ENCODE assay signal across 17 cellular contexts in the genomic region with DNA sequence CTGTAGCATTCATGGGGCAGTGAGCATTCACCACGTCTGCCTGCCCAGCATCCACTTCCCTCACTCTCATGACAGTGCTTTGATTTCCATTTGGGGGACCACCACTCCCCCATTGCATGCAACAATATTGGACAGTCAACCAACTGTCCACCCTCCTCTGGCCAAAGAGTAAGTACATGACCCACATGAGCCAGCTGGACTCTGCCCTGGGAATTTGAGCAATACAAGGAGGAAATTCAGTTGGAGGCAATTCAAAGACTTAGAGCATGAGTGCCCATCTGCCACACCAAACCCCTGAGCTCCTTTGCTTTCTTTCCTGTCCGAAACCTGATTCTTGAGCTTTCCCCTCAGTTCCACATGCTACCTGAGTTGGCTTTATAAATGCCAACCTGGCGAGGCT. TPM values are rescaled to one million over a fixed set of nuclear protein-coding genes. Genes with fewer than 3 reads are reported as not detected.
A peak's percentile ranks its signal among the peaks of the same experiment; 100 is the strongest.
DNase-seq lines count a peak whose midpoint lies in the region; ATAC-seq and TF ChIP-seq lines count a peak whose summit lies in the region.
"Had no signal": no experiment of that assay in that cellular context is flagged by ENCODE, and none has a peak within 500 bp of the region (broad histone marks: within the 10 kb centered on the region; RNA-seq: fewer than 3 reads in every experiment).

No MANE protein-coding gene starts in this region.

- H3K27me3 ChIP-seq in GM23338 (ENCODE audit: insufficient read depth) (no peaks in the 10 kb centered on the region), hepatocyte (peaks cover 4% of the 10 kb centered on the region), right lobe of liver (no peaks in the 10 kb centered on the region)
- H3K27me3 ChIP-seq: BLaER1 had no signal

- DNase-seq in GM23338 (ENCODE audit: low spot score) (no peak), NCI-H69 (lab: John Stamatoyannopoulos, UW) (peak; percentile 2), hepatocyte (ENCODE audit: low spot score) (peak; percentile 2), right lobe of liver (peak; percentile 42 to 69 (median 58)), UCSD-AML1 (lab: John Stamatoyannopoulos, UW; ENCODE audit: unreplicated experiment) (no peak), anterior cingulate cortex (lab: John Stamatoyannopoulos, UW) (no peak)
- DNase-seq: CD4-positive, alpha-beta memory T cell; DMS53; DND-41; EL; GOT3; HFFc6; KG1 had no signal

- no peak overlapping the region for H2AFZ ChIP-seq in GM23338
- no peak overlapping the region for H2AFZ ChIP-seq in hepatocyte

- peaks cover 8% of the 10 kb centered on the region for H3K27me3 Mint-ChIP-seq in GM23338 (ENCODE audit: insufficient read depth, low read depth, poor library complexity)
- H3K27me3 Mint-ChIP-seq: CD4-positive, alpha-beta memory T cell had no signal

- WGBS in hepatocyte (ENCODE audit: low lambda C conversion rate, missing lambda C conversion rate): 82% methylated on average over 3 of the region's 3 CpGs
- WGBS in right lobe of liver (ENCODE audit: insufficient coverage, low coverage, low lambda C conversion rate, missing lambda C conversion rate): 56% methylated on average over 3 of the region's 3 CpGs

- no peaks in the 10 kb centered on the region for H3F3A ChIP-seq in GM23338 (replicated peaks; ENCODE audit: low read depth)

- H3K79me2 ChIP-seq in GM23338 (replicated peaks; ENCODE audit: insufficient read depth) (no peaks in the 10 kb centered on the region), hepatocyte (no peaks in the 10 kb centered on the region)

- H3K9me2 ChIP-seq in GM23338 (ENCODE audit: insufficient read depth) (no peaks in the 10 kb centered on the region), hepatocyte (replicated peaks; ENCODE audit: insufficient read depth) (no peaks in the 10 kb centered on the region)

- no peak overlapping the region for H3K4me3 Mint-ChIP-seq in GM23338
- H3K4me3 Mint-ChIP-seq: CD14-positive monocyte; CD4-positive, alpha-beta memory T cell; HFFc6 had no signal

- H3K36me3 Mint-ChIP-seq in GM23338 (ENCODE audit: low read depth): no peaks in the 10 kb centered on the region
- H3K36me3 Mint-ChIP-seq: CD14-positive monocyte; CD4-positive, alpha-beta memory T cell had no signal

- H3K4me1 Mint-ChIP-seq in GM23338: no peaks in the 10 kb centered on the region; the same call in 2 of the 3 replicates
- H3K4me1 Mint-ChIP-seq: CD4-positive, alpha-beta memory T cell had no signal

- intact Hi-C loops in right lobe of liver (cut with DNase I): no loop called here

- no peak for TF ChIP-seq POLR2A in right lobe of liver (IDR thresholded peaks at IDR 0.05)

- no peak overlapping the region for H3K4me3 ChIP-seq in GM23338
- no peak overlapping the region for H3K4me3 ChIP-seq in hepatocyte
- no peak overlapping the region for H3K4me3 ChIP-seq in right lobe of liver
- H3K4me3 ChIP-seq: BLaER1 had no signal

- H3K27ac ChIP-seq in GM23338 (ENCODE audit: low read depth): no peak overlapping the region
- no peak overlapping the region for H3K27ac ChIP-seq in hepatocyte
- H3K27ac ChIP-seq in right lobe of liver: no peak overlapping the region
- H3K27ac ChIP-seq: BLaER1 had no signal

- H3K4me2 ChIP-seq in GM23338 (no peak overlapping the region), hepatocyte (no peak overlapping the region)
- H3K4me2 ChIP-seq: BLaER1 had no signal

- H4K20me1 ChIP-seq in GM23338 (replicated peaks; ENCODE audit: insufficient read depth) (no peaks in the 10 kb centered on the region), hepatocyte (ENCODE audit: insufficient read depth, poor library complexity, severe bottlenecking) (no peaks in the 10 kb centered on the region)
- H4K20me1 ChIP-seq: BLaER1 had no signal

- H3K36me3 ChIP-seq in GM23338 (ENCODE audit: insufficient read depth) (no peaks in the 10 kb centered on the region), hepatocyte (replicated peaks; ENCODE audit: insufficient read depth, low read depth) (no peaks in the 10 kb centered on the region), right lobe of liver (no peaks in the 10 kb centered on the region)
- H3K36me3 ChIP-seq: BLaER1 had no signal

- no peaks in the 10 kb centered on the region for H3K9me3 Mint-ChIP-seq in GM23338
- H3K9me3 Mint-ChIP-seq: HFFc6 had no signal

- no peaks in the 10 kb centered on the region for H3K9me3 ChIP-seq in hepatocyte (ENCODE audit: low read depth)
- no peaks in the 10 kb centered on the region for H3K9me3 ChIP-seq in right lobe of liver
- H3K9me3 ChIP-seq: BLaER1 had no signal

- peak overlapping the region; percentile 58; the same call in 1 of the 2 replicates for H3K27ac Mint-ChIP-seq in GM23338
- H3K27ac Mint-ChIP-seq: CD14-positive monocyte; CD4-positive, alpha-beta memory T cell; HFFc6 had no signal

- no peaks in the 10 kb centered on the region for H3K4me1 ChIP-seq in GM23338 (ENCODE audit: insufficient read depth)
- H3K4me1 ChIP-seq in hepatocyte (ENCODE audit: insufficient read depth): peaks cover under 1% of the 10 kb centered on the region
- H3K4me1 ChIP-seq in right lobe of liver: peaks cover 0 to 22% (median 6%) of the 10 kb centered on the region in 4 donors

- TF ChIP-seq CTCF in GM23338 (conservative IDR thresholded peaks at IDR 0.05; ENCODE audit: low read depth in 2 of 2): no peak
- no peak for TF ChIP-seq CTCF in hepatocyte (IDR thresholded peaks at IDR 0.05; ENCODE audit: poor library complexity)
- TF ChIP-seq CTCF in right lobe of liver (IDR thresholded peaks at IDR 0.05): no peak

- ATAC-seq in GM23338 (no peak), right lobe of liver (peak; percentile 78 to 90 (median 87)), esophagus mucosa (no peak)
- ATAC-seq: HCT116 had no signal

TF ChIP-seq in GM23338, 12 proteins besides CTCF, POLR2A, EP300 and RAD21 (continues in another document):
- no peak for TF ChIP-seq JUNB (IDR thresholded peaks at IDR 0.05; ENCODE audit: unreplicated experiment)
- TF ChIP-seq ZNF114 (CRISPR knock-in tag; IDR thresholded peaks at IDR 0.05): no peak

RNA-seq across cellular contexts. Expression of gene PNO1, which starts 41.7 kb away (rescaled TPM):
- 31.1 and 34.6 TPM in 2 replicates for total RNA-seq in GM23338 (2014; rRNA removed; shearing (Covaris generic))
- polyA plus RNA-seq in GM23338 (2016; fragmentation: Nextera tagmentation; extraction: Ambion mirVana) (39.4 and 43.7 TPM in 2 replicates), hepatocyte (20.7 and 22.9 TPM in 2 replicates)
- total RNA-seq in hepatocyte (15.5 and 19.1 TPM in 2 replicates), right lobe of liver (10 to 100 TPM in 1 of 6 experiments, 1 to 10 TPM in 5; 4.7 to 12.7 (median 7.8) TPM), esophagus mucosa (10.8 TPM)

RNA-seq across cellular contexts. Expression of gene C1D, which starts 53.2 kb away (rescaled TPM):
- total RNA-seq in GM23338 (2014; rRNA removed; shearing (Covaris generic)): 29.6 and 30.1 TPM in 2 replicates
- polyA plus RNA-seq in GM23338 (2016; fragmentation: Nextera tagmentation; extraction: Ambion mirVana) (36.6 and 39.7 TPM in 2 replicates), hepatocyte (29.4 and 34.7 TPM in 2 replicates)
- total RNA-seq in hepatocyte (52.1 and 55.6 TPM in 2 replicates), right lobe of liver (10 to 100 TPM in 5 of 6 experiments, 1 to 10 TPM in 1; 7.1 to 42.8 (median 15.0) TPM), esophagus mucosa (11.2 TPM)

Comparison
In these comparisons a context has a peak if more than half of its experiments do, and no peak if none do; other contexts are left out.
1. ATAC-seq: peak in right lobe of liver (4 of 4); none in GM23338 (single experiment) and esophagus mucosa (single experiment).
2. DNase-seq: peak in NCI-H69 (single experiment), hepatocyte (single experiment) and right lobe of liver (3 of 3); none in GM23338 (single experiment), UCSD-AML1 (single experiment) and anterior cingulate cortex (0 of 58).